1 cellular context compared by ENCODE assay signal in genomic region chr13:114318624-114319023, GRCh38.
TF ChIP-seq lines count a peak whose summit lies in the region.

No MANE protein-coding gene starts in this region.

TF ChIP-seq in GM12878, 131 proteins besides CTCF, POLR2A, EP300 and RAD21:
- 0 out of 2 replicates have a peak, but pooled peaks have one; percentile 44 for TF ChIP-seq ZBTB40 (IDR thresholded peaks at IDR 0.05; ENCODE audit: borderline replicate concordance)
- TF ChIP-seq ZNF384 (IDR thresholded peaks at IDR 0.05; ENCODE audit: borderline replicate concordance, low read depth, low read length): peak; percentile 84
- no peak for TF ChIP-seq MLLT1 (IDR thresholded peaks at IDR 0.05)
